ENCODE assay signal across 20 cellular contexts in the genomic region with DNA sequence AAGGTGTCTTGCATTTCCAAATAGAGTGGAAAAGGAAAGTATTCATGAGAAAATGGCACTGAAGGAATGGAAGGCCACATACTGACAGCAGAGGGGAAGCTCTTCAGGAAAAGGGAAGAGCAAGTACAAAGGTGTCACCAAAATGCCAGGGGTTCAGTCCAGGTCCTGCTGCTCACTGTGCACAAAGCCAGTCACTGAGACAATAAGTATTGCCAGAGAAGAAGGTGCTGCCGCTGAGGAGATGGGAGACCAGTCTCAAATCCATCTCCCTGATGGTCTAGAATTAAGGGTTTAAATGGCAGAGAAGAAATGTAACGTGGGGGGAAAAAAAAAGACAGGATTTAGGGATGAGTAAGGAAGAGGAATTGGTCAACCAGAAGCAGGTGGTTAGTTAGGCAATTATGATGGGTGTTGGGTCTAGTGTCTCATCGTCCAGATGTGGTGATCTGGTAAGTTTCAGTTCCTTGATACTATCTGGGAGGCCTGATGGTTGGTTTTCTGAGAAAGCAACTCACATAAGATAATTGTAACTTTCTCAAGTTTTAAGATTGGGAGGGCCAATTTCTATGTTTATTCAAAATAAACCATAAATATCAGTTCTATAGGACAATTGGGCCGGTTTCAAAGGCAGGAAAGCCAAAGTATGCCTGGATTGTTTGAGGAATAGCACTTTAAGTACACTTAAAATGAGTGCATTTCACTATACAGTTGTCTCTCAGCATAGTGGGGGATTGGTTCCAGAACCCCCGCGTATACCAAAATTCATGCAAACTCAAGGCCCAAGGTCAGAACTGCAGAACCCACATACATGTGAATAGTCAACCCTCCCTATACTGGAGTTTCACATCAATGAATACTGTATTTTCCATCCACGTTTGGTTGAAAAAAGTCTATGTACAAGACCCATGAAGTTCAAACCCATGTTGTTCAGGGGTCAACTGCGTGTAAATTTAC.
DNase-seq lines count a peak whose midpoint lies in the region; ATAC-seq and TF ChIP-seq lines count a peak whose summit lies in the region.
"Had no signal": no experiment of that assay in that cellular context is flagged by ENCODE, and none has a peak within 500 bp of the region (broad histone marks: within the 10 kb centered on the region; RNA-seq: fewer than 3 reads in every experiment).

No MANE protein-coding gene starts in this region.

- no peak for TF ChIP-seq POLR2A in testis (IDR thresholded peaks at IDR 0.05)

- intact Hi-C loops in testis (cut with DNase I; ENCODE audit: low total_unique reads), result no loop called here

- no peak overlapping the region for H3K4me3 ChIP-seq in fibroblast of villous mesenchyme (ENCODE audit: low read depth, low read length)
- no peak overlapping the region for H3K4me3 ChIP-seq in testis
- H3K4me3 ChIP-seq: BLaER1, SJCRH30 had no signal

- no peaks in the 10 kb centered on the region for H3K27me3 ChIP-seq in testis
- H3K27me3 ChIP-seq: BLaER1, SJCRH30 had no signal

- H3K4me1 ChIP-seq in testis, result no peaks in the 10 kb centered on the region
- H3K4me1 ChIP-seq: BLaER1, SJCRH30 had no signal

- H3K36me3 Mint-ChIP-seq in activated CD8-positive, alpha-beta memory T cell treated with anti-CD3 and anti-CD28 coated beads, Interleukin-2, amount 10 ng/mL, durations not matched to agents 7 days and 5 days, result no peaks in the 10 kb centered on the region
- H3K36me3 Mint-ChIP-seq: stimulated activated effector memory CD8-positive, alpha-beta T cell treated with anti-CD3 and anti-CD28 coated beads, Interleukin-12 subunit alpha, Interleukin-12 subunit beta, amount 100 ng/mL, for 72 hours; type B pancreatic cell had no signal

- no peak overlapping the region for H3K4me3 Mint-ChIP-seq in activated CD8-positive, alpha-beta memory T cell treated with anti-CD3 and anti-CD28 coated beads, Interleukin-2, amount 10 ng/mL, durations not matched to agents 7 days and 5 days
- H3K4me3 Mint-ChIP-seq: stimulated activated effector memory CD8-positive, alpha-beta T cell treated with anti-CD3 and anti-CD28 coated beads, Interleukin-12 subunit alpha, Interleukin-12 subunit beta, amount 100 ng/mL, for 72 hours; type B pancreatic cell had no signal

- H3K27me3 Mint-ChIP-seq in activated CD8-positive, alpha-beta memory T cell treated with anti-CD3 and anti-CD28 coated beads, Interleukin-2, amount 10 ng/mL, durations not matched to agents 7 days and 5 days, result peaks cover 2% of the 10 kb centered on the region
- H3K27me3 Mint-ChIP-seq: type B pancreatic cell had no signal

- H3K9me3 Mint-ChIP-seq in activated CD8-positive, alpha-beta memory T cell treated with anti-CD3 and anti-CD28 coated beads, Interleukin-2, amount 10 ng/mL, durations not matched to agents 7 days and 5 days (ENCODE audit: low read depth), result no peaks in the 10 kb centered on the region
- H3K9me3 Mint-ChIP-seq: stimulated activated effector memory CD8-positive, alpha-beta T cell treated with anti-CD3 and anti-CD28 coated beads, Interleukin-12 subunit alpha, Interleukin-12 subunit beta, amount 100 ng/mL, for 72 hours had no signal

- peak; percentile 81 for ATAC-seq in GM19351 (IDR thresholded peaks at IDR 0.05; ENCODE audit: unreplicated experiment)
- ATAC-seq in HG02759 (IDR thresholded peaks at IDR 0.05; ENCODE audit: unreplicated experiment), result peak; percentile 68
- ATAC-seq in HG03521 (IDR thresholded peaks at IDR 0.05; ENCODE audit: unreplicated experiment), result peak; percentile 38
- no peak for ATAC-seq in activated CD8-positive, alpha-beta memory T cell treated with anti-CD3 and anti-CD28 coated beads, Interleukin-2, amount 10 ng/mL, durations not matched to agents 7 days and 5 days
- ATAC-seq: right cardiac atrium; stimulated activated effector memory CD8-positive, alpha-beta T cell treated with anti-CD3 and anti-CD28 coated beads, Interleukin-12 subunit alpha, Interleukin-12 subunit beta, amount 100 ng/mL, for 72 hours had no signal

- no peaks in the 10 kb centered on the region for H3K9me3 ChIP-seq in testis

- WGBS in testis, 2 donors, result 71 to 73% methylated on average over 8 of the region's 8 CpGs

- no peak overlapping the region for H3K27ac Mint-ChIP-seq in activated CD8-positive, alpha-beta memory T cell treated with anti-CD3 and anti-CD28 coated beads, Interleukin-2, amount 10 ng/mL, durations not matched to agents 7 days and 5 days
- H3K27ac Mint-ChIP-seq: stimulated activated effector memory CD8-positive, alpha-beta T cell treated with anti-CD3 and anti-CD28 coated beads, Interleukin-12 subunit alpha, Interleukin-12 subunit beta, amount 100 ng/mL, for 72 hours; type B pancreatic cell had no signal

- DNase-seq in fibroblast of villous mesenchyme (ENCODE audit: low read depth) (peak; percentile 32), NCI-H2029 (lab: John Stamatoyannopoulos, UW) (no peak), HuH-7 (ENCODE audit: low spot score) (no peak), testis (no peak)
- no peak for DNase-seq in activated CD8-positive, alpha-beta memory T cell treated with anti-CD3 and anti-CD28 coated beads, Interleukin-2, amount 10 ng/mL, durations not matched to agents 7 days and 5 days
- DNase-seq: activated CD4-positive, alpha-beta T cell treated with anti-CD3 and anti-CD28 coated beads, Interleukin-2, amount 50 U/mL, for 4 hours; amniotic stem cell; islet precursor cell; mesenchymal stem cell; NCI-H2081; NCI-H774; right cardiac atrium; SJCRH30; stimulated activated CD4-positive, alpha-beta T cell treated with anti-CD3 and anti-CD28 coated beads, Interleukin-4, amount 100 ng/mL, for 4 hours had no signal

- H3K36me3 ChIP-seq in testis (ENCODE audit: low read depth, missing control alignments), result no peaks in the 10 kb centered on the region
- H3K36me3 ChIP-seq: BLaER1, SJCRH30 had no signal

- H3K27ac ChIP-seq in testis, result no peak overlapping the region
- H3K27ac ChIP-seq: BLaER1, SJCRH30 had no signal

- no peaks in the 10 kb centered on the region for H3K4me1 Mint-ChIP-seq in activated CD8-positive, alpha-beta memory T cell treated with anti-CD3 and anti-CD28 coated beads, Interleukin-2, amount 10 ng/mL, durations not matched to agents 7 days and 5 days
- H3K4me1 Mint-ChIP-seq: stimulated activated effector memory CD8-positive, alpha-beta T cell treated with anti-CD3 and anti-CD28 coated beads, Interleukin-12 subunit alpha, Interleukin-12 subunit beta, amount 100 ng/mL, for 72 hours had no signal

- CTCF ChIA-PET in activated CD8-positive, alpha-beta memory T cell treated with anti-CD3 and anti-CD28 coated beads, Interleukin-2, amount 10 ng/mL, durations not matched to agents 7 days and 5 days (lab: Charles Lee), result interaction anchor here (0.8 kb wide), 1 partner anchor 9 kb away, joined by 3 read pairs; no protein-coding TSS in a partner anchor

- TF ChIP-seq CTCF in fibroblast of villous mesenchyme (IDR thresholded peaks at IDR 0.05; ENCODE audit: insufficient read depth, low read depth, low read length), result no peak
- no peak for TF ChIP-seq CTCF in testis (IDR thresholded peaks at IDR 0.05)
